Comparison of ENCODE assay signal across 8 cellular contexts in genomic region chr14:22002860-22003284, GRCh38.
DNase-seq lines count a peak whose midpoint lies in the region; ATAC-seq, FAIRE-seq and TF ChIP-seq lines count a peak whose summit lies in the region.

No MANE protein-coding gene starts in this region.

- H3K4me3 ChIP-seq in K562, result no peak overlapping the region

- no peaks in the 10 kb centered on the region for H3K79me2 ChIP-seq in K562 (ENCODE audit: control insufficient read depth, insufficient read depth, low read length)

- H3K27ac ChIP-seq in K562 (ENCODE audit: extremely low read depth, low read depth, low read length), result no peak overlapping the region

- ATAC-seq in K562 (peak; percentile 77), GM18517 (IDR thresholded peaks at IDR 0.05; ENCODE audit: unreplicated experiment) (no peak)

- in situ Hi-C loops in K562 (cut with MboI), result no loop called here

- no peaks in the 10 kb centered on the region for H3K27me3 ChIP-seq in K562 (ENCODE audit: control insufficient read depth in 2 of 2, insufficient read depth in 2 of 2, low read length in 2 of 2)

- no peak for TF ChIP-seq POLR2A in K562 (conservative IDR thresholded peaks at IDR 0.05)

- no peak overlapping the region for H2AFZ ChIP-seq in K562 (ENCODE audit: low read depth, low read length)

- POLR2A ChIA-PET in HEK293T (lab: Yijun Ruan, JAX), result no interaction called here
- POLR2A ChIA-PET in K562 (lab: Yijun Ruan, JAX), result interaction anchor here (0.6 kb wide), 1 partner anchor 69 kb away, joined by 3 read pairs; no protein-coding TSS in a partner anchor

- intact Hi-C loops in K562 (cut with micrococcal nuclease), result no loop called here

- no peaks in the 10 kb centered on the region for H3K36me3 ChIP-seq in K562 (ENCODE audit: control insufficient read depth, insufficient read depth, low read length)

- DNase-seq in HEK293T (ENCODE audit: extremely low spot score) (peak; percentile 32), T-helper 9 cell (peak; percentile 49), K562 (ENCODE audit: extremely low read depth in 1 of 4, low spot score in 3 of 4) (peak in 3 of 4 experiments; percentile 5 to 40 (median 12)), NCI-H226 (no peak), NCI-H526 treated with DMSO at 0.1 percent for 48 hours (lab: John Stamatoyannopoulos, UW) (no peak), frontal cortex (ENCODE audit: low spot score in 2 of 2) (no peak)
- DNase-seq in stimulated activated CD4-positive, alpha-beta T cell treated with anti-CD3 and anti-CD28 coated beads, Interleukin-12 subunit alpha, Interleukin-12 subunit beta, amount 100 ng/mL, for 4 hours, result peak; percentile 62

- H4K20me1 ChIP-seq in K562 (replicated peaks; ENCODE audit: control insufficient read depth, insufficient read depth, low read length), result no peaks in the 10 kb centered on the region

- no peaks in the 10 kb centered on the region for H3K9me3 ChIP-seq in K562 (replicated peaks; ENCODE audit: control insufficient read depth, insufficient read depth, low read depth, low read length)

- no peaks in the 10 kb centered on the region for H3K4me1 ChIP-seq in K562 (replicated peaks in 1 of 2; ENCODE audit: control insufficient read depth in 2 of 2, insufficient read depth in 2 of 2, low read length in 2 of 2)

- BruUV-seq in K562 (replicated peaks; lab: Mats Ljungman, UMichigan), result no TSS peak

- no peaks in the 10 kb centered on the region for H3K9me1 ChIP-seq in K562 (ENCODE audit: control insufficient read depth, insufficient read depth, low read length)

- H3K9ac ChIP-seq in K562 (ENCODE audit: insufficient read depth in 1 of 2, low read depth in 2 of 2, low read length in 2 of 2), result no peak overlapping the region

- TF ChIP-seq EP300 in K562 (IDR thresholded peaks at IDR 0.05; ENCODE audit: low read length), result no peak

- FAIRE-seq in K562 (lab: Jason Lieb, UNC) (peak; percentile 65), frontal cortex (lab: Jason Lieb, UNC) (no peak)

- no peak for TF ChIP-seq RAD21 in K562 (CRISPR knock-in tag; conservative IDR thresholded peaks at IDR 0.05 in 1 of 2, IDR thresholded peaks at IDR 0.05 in 1 of 2)

- WGBS in K562 (ENCODE audit: insufficient coverage, low coverage, missing lambda C conversion rate), result 2% methylated on average over 7 of the region's 10 CpGs

- H3K4me2 ChIP-seq in K562 (ENCODE audit: insufficient read depth, low read length), result no peak overlapping the region

- TF ChIP-seq CTCF in K562 (IDR thresholded peaks at IDR 0.05 in 2 of 3, conservative IDR thresholded peaks at IDR 0.05 in 1 of 3; ENCODE audit: insufficient read depth in 2 of 3, low read depth in 1 of 3, low read length in 3 of 3), result peak; percentile 49 to 65 (median 59)

- CTCF ChIA-PET in HEK293T (lab: Yijun Ruan, JAX), result interaction anchor here (0.6 to 1.6 kb wide), 6 partner anchors 10 to 65 kb away, joined by 3 to 6 read pairs (median 4); no protein-coding TSS in a partner anchor
- CTCF ChIA-PET in K562 (lab: Yijun Ruan, JAX; ENCODE audit: low intra/inter-chr PET ratio), result interaction anchor here (0.9 kb wide), 1 partner anchor 98 kb away, joined by 5 read pairs; no protein-coding TSS in a partner anchor

TF ChIP-seq in HEK293T, 16 proteins besides CTCF, POLR2A, EP300 and RAD21:
- TF ChIP-seq LEF1 (IDR thresholded peaks at IDR 0.05; ENCODE audit: borderline replicate concordance) (no peak), SUZ12 (IDR thresholded peaks at IDR 0.05) (no peak), FOXA1 (IDR thresholded peaks at IDR 0.05) (no peak), CTBP1 (IDR thresholded peaks at IDR 0.05; ENCODE audit: borderline replicate concordance) (no peak), FOXK2 (IDR thresholded peaks at IDR 0.05) (no peak), SP1 (IDR thresholded peaks at IDR 0.05) (no peak), ZNF384 (IDR thresholded peaks at IDR 0.05) (no peak), FOXM1 (IDR thresholded peaks at IDR 0.05; ENCODE audit: borderline replicate concordance) (no peak), L3MBTL2 (conservative IDR thresholded peaks at IDR 0.05) (no peak), ELF4 (IDR thresholded peaks at IDR 0.05) (no peak), TARDBP (IDR thresholded peaks at IDR 0.05) (no peak), ARNT (IDR thresholded peaks at IDR 0.05) (no peak), NFRKB (IDR thresholded peaks at IDR 0.05) (no peak)
- TF ChIP-seq, protein P1, sequence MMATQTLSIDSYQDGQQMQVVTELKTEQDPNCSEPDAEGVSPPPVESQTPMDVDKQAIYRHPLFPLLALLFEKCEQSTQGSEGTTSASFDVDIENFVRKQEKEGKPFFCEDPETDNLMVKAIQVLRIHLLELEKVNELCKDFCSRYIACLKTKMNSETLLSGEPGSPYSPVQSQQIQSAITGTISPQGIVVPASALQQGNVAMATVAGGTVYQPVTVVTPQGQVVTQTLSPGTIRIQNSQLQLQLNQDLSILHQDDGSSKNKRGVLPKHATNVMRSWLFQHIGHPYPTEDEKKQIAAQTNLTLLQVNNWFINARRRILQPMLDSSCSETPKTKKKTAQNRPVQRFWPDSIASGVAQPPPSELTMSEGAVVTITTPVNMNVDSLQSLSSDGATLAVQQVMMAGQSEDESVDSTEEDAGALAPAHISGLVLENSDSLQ (IDR thresholded peaks at IDR 0.05), result no peak

TF ChIP-seq in K562, 482 proteins besides CTCF, POLR2A, EP300 and RAD21:
- TF ChIP-seq L3MBTL2 (IDR thresholded peaks at IDR 0.05) (peak; percentile 61; the same call in 1 of the 2 replicates), E2F6 (IDR thresholded peaks at IDR 0.05; ENCODE audit: borderline replicate concordance in 1 of 2, extremely low read depth in 1 of 2, insufficient read depth in 1 of 2, insufficient read length in 1 of 2, low read depth in 1 of 2, low read length in 1 of 2, poor library complexity in 1 of 2, severe bottlenecking in 1 of 2) (peak in 1 of 2 experiments; percentile 17), DMBX1 (CRISPR knock-in tag; IDR thresholded peaks at IDR 0.05; ENCODE audit: borderline replicate concordance) (no peak)

Comparison
In these comparisons a context has a peak if more than half of its experiments do, and no peak if none do; other contexts are left out.
1. DNase-seq: peak in HEK293T (single experiment), T-helper 9 cell (single experiment), K562 (3 of 4) and stimulated activated CD4-positive, alpha-beta T cell treated with anti-CD3 and anti-CD28 coated beads, Interleukin-12 subunit alpha, Interleukin-12 subunit beta, amount 100 ng/mL, for 4 hours (single experiment); none in NCI-H226 (single experiment), NCI-H526 treated with DMSO at 0.1 percent for 48 hours (single experiment) and frontal cortex (0 of 2).